In the genomic region with DNA sequence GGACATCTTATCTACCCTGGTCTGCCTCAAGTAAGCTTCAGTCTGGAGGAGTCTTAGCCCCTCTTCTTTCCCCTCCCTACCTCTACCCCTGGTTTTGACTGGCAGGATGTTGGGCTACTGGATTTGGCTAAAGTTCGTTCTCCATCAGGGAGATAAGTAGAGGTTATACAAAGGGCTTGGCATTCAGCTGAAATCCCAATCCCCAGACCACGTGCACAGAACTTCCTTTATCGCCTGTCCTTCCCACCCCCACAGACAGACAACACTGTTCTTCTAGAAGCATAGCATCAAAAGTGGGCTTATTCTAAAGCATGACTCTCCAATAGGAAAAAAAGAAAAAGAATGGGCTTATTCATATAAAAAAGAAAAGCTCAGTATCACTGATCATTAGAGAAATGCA, we compare ENCODE assay signal across 18 cellular contexts. TPM values are rescaled to one million over a fixed set of nuclear protein-coding genes. Genes with fewer than 3 reads are reported as not detected.
DNase-seq lines count a peak whose midpoint lies in the region; ATAC-seq and TF ChIP-seq lines count a peak whose summit lies in the region.
"Had no signal": no experiment of that assay in that cellular context is flagged by ENCODE, and none has a peak within 500 bp of the region (broad histone marks: within the 10 kb centered on the region; RNA-seq: fewer than 3 reads in every experiment).

No MANE protein-coding gene starts in this region.

- H3K27me3 Mint-ChIP-seq in T-cell = peaks cover 5 to 11% of the 10 kb centered on the region in 2 donors

- 19 to 33% (median 27%) methylated on average over 3 of the region's 3 CpGs for WGBS in heart left ventricle, 4 donors
- WGBS in right cardiac atrium = 19% methylated on average over 3 of the region's 3 CpGs

- no peak for TF ChIP-seq POLR2A in heart left ventricle (IDR thresholded peaks at IDR 0.05)

- H3K27ac Mint-ChIP-seq in T-cell = no peak overlapping the region
- H3K27ac Mint-ChIP-seq: CD14-positive monocyte; CD8-positive, alpha-beta T cell; H9 had no signal

- no peak for DNase-seq in Right ventricle myocardium superior
- DNase-seq in Right ventricle myocardium inferior (ENCODE audit: missing footprints) = no peak
- DNase-seq in heart left ventricle = peak in 1 of 5 donors; percentile 23
- DNase-seq in right cardiac atrium = no peak
- DNase-seq in T-cell = no peak
- no peak for DNase-seq in central memory CD4-positive, alpha-beta T cell
- no peak for DNase-seq in NK-92 (lab: John Stamatoyannopoulos, UW; ENCODE audit: unreplicated experiment)
- DNase-seq: Caco-2; CD8-positive, alpha-beta T cell; DND-41; GDM1; GOT3; H9 had no signal

- ATAC-seq in Right ventricle myocardium superior (ENCODE audit: poor library complexity) = peak; percentile 38
- no peak for ATAC-seq in Right ventricle myocardium inferior
- peak in 2 of 4 donors; percentile 31 to 52 for ATAC-seq in heart left ventricle
- peak; percentile 51 to 70 for ATAC-seq in right cardiac atrium
- ATAC-seq in T-cell (replicated peaks in 1 of 4) = no peak
- ATAC-seq: CD8-positive, alpha-beta T cell had no signal

- intact Hi-C loops in Right ventricle myocardium superior (cut with DNase I) (no loop called here), Right ventricle myocardium inferior (cut with DNase I) (no loop called here), heart left ventricle (cut with DNase I) (no loop called here), right cardiac atrium (cut with DNase I) (no loop called here)

- POLR2A ChIA-PET in T-cell (lab: Charles Lee) = no interaction called here

- H3K27ac ChIP-seq in heart left ventricle (peak overlapping the region in 9 of 12 donors; percentile 5 to 60 (median 13)), right cardiac atrium (ENCODE audit: low read length) (no peak overlapping the region)
- H3K27ac ChIP-seq: 22Rv1 had no signal

- TF ChIP-seq CTCF in heart left ventricle (IDR thresholded peaks at IDR 0.05) = no peak

- no peaks in the 10 kb centered on the region for H3K9me3 Mint-ChIP-seq in T-cell
- H3K9me3 Mint-ChIP-seq: CD14-positive monocyte; CD8-positive, alpha-beta T cell; H9 had no signal

- H3K9me3 ChIP-seq in heart left ventricle = no peaks in the 10 kb centered on the region
- H3K9me3 ChIP-seq in right cardiac atrium (ENCODE audit: control insufficient read depth, low read length) = no peaks in the 10 kb centered on the region
- H3K9me3 ChIP-seq: Caco-2 had no signal

- H3K36me3 Mint-ChIP-seq in T-cell = no peaks in the 10 kb centered on the region
- H3K36me3 Mint-ChIP-seq: CD14-positive monocyte; CD8-positive, alpha-beta T cell had no signal

- no peaks in the 10 kb centered on the region for H3K36me3 ChIP-seq in heart left ventricle

- H3K4me1 Mint-ChIP-seq in T-cell = no peaks in the 10 kb centered on the region

- CTCF ChIA-PET in T-cell (lab: Charles Lee) = interaction anchor here in 1 of 2 donors (0.5 kb wide), 1 partner anchor 9 kb away, joined by 3 read pairs; no protein-coding TSS in a partner anchor

- H3K4me1 ChIP-seq in heart left ventricle (peaks cover 0 to 30% (median 13%) of the 10 kb centered on the region in 12 donors), right cardiac atrium (ENCODE audit: control insufficient read depth, insufficient read depth, low read length) (no peaks in the 10 kb centered on the region)
- H3K4me1 ChIP-seq: Caco-2 had no signal

- H3K4me3 ChIP-seq in heart left ventricle (no peak overlapping the region), right cardiac atrium (ENCODE audit: low read length) (no peak overlapping the region)

- no peak overlapping the region for H3K4me3 Mint-ChIP-seq in T-cell
- H3K4me3 Mint-ChIP-seq: CD14-positive monocyte; CD8-positive, alpha-beta T cell; H9 had no signal

- no peaks in the 10 kb centered on the region for H3K27me3 ChIP-seq in heart left ventricle
- H3K27me3 ChIP-seq in right cardiac atrium (ENCODE audit: control insufficient read depth, insufficient read depth) = no peaks in the 10 kb centered on the region

RNA-seq across cellular contexts. Expression of gene PRG3, which starts 7.8 kb away (rescaled TPM):
- not detected for total RNA-seq in Right ventricle myocardium superior
- not detected for total RNA-seq in Right ventricle myocardium inferior
- not detected for total RNA-seq in heart left ventricle
- polyA plus RNA-seq in heart left ventricle = not detected
- total RNA-seq in right cardiac atrium = not detected
- polyA plus RNA-seq in right cardiac atrium = not detected
- not detected for total RNA-seq in T-cell
- total RNA-seq: A673; Caco-2; CD8-positive, alpha-beta T cell; H9; HT-29 had no signal
- polyA plus RNA-seq: BJ, CD14-positive monocyte had no signal

RNA-seq across cellular contexts. Expression of gene PRG2, which starts 17.3 kb away (rescaled TPM):
- not detected for total RNA-seq in Right ventricle myocardium superior
- total RNA-seq in Right ventricle myocardium inferior = not detected
- under 1 TPM in 4 of 9 donors, not detected in 5; 0.14 to 0.27 (median 0.22) TPM for total RNA-seq in heart left ventricle
- under 1 TPM in 1 of 2 donors, not detected in 1; 0.04 TPM for polyA plus RNA-seq in heart left ventricle
- total RNA-seq in right cardiac atrium = under 1 TPM in 1 of 4 donors, not detected in 3; 0.23 TPM
- 0.16 TPM for polyA plus RNA-seq in right cardiac atrium
- total RNA-seq in T-cell = under 1 TPM in 4 of 5 donors, not detected in 1; 0.33 to 0.72 (median 0.39) TPM
- total RNA-seq: A673, Caco-2, H9, HT-29 had no signal
- polyA plus RNA-seq: BJ, CD14-positive monocyte had no signal

RNA-seq across cellular contexts. Expression of gene P2RX3, which starts 35.0 kb away (rescaled TPM):
- 1.3 TPM for total RNA-seq in Right ventricle myocardium superior
- total RNA-seq in Right ventricle myocardium inferior = 3.2 TPM
- total RNA-seq in heart left ventricle = 1 to 10 TPM in 7 of 9 donors, under 1 TPM in 2; 0.63 to 7.1 (median 1.5) TPM
- under 1 TPM; 0.35 to 0.72 TPM for polyA plus RNA-seq in heart left ventricle
- total RNA-seq in right cardiac atrium = not detected
- 0.20 TPM for polyA plus RNA-seq in right cardiac atrium
- total RNA-seq in T-cell = not detected
- total RNA-seq: A673; Caco-2; CD8-positive, alpha-beta T cell; HT-29 had no signal
- polyA plus RNA-seq: BJ, CD14-positive monocyte had no signal

RNA-seq across cellular contexts. Expression of gene SSRP1, which starts 37.5 kb away (rescaled TPM):
- total RNA-seq in Right ventricle myocardium superior (36.3 TPM), Right ventricle myocardium inferior (33.8 TPM), heart left ventricle (10 to 100 TPM; 31.8 to 60.4 (median 41.6) TPM), right cardiac atrium (10 to 100 TPM; 43.1 to 46.6 (median 43.4) TPM), T-cell (10 to 100 TPM; 50.2 to 78.1 (median 75.7) TPM)
- polyA plus RNA-seq in heart left ventricle (10 to 100 TPM; 21.8 to 86.5 TPM), right cardiac atrium (35.0 TPM)

RNA-seq across cellular contexts. Expression of gene TNKS1BP1, which starts 48.4 kb away (rescaled TPM):
- total RNA-seq in Right ventricle myocardium superior = 39.7 TPM
- 51.2 TPM for total RNA-seq in Right ventricle myocardium inferior
- 10 to 100 TPM; 25.3 to 68.3 (median 33.1) TPM for total RNA-seq in heart left ventricle
- polyA plus RNA-seq in heart left ventricle = 10 to 100 TPM; 36.9 to 45.3 TPM
- total RNA-seq in right cardiac atrium = 10 to 100 TPM; 45.8 to 77.1 (median 55.3) TPM
- polyA plus RNA-seq in right cardiac atrium = 52.0 TPM
- 10 to 100 TPM; 13.9 to 22.9 (median 18.9) TPM for total RNA-seq in T-cell

Comparison
In these comparisons a context has a peak if more than half of its experiments do, and no peak if none do; other contexts are left out.
1. ATAC-seq: peak in Right ventricle myocardium superior (single experiment) and right cardiac atrium (2 of 2); none in Right ventricle myocardium inferior (single experiment) and T-cell (0 of 4).